16 cellular contexts compared by ENCODE assay signal in the genomic region with DNA sequence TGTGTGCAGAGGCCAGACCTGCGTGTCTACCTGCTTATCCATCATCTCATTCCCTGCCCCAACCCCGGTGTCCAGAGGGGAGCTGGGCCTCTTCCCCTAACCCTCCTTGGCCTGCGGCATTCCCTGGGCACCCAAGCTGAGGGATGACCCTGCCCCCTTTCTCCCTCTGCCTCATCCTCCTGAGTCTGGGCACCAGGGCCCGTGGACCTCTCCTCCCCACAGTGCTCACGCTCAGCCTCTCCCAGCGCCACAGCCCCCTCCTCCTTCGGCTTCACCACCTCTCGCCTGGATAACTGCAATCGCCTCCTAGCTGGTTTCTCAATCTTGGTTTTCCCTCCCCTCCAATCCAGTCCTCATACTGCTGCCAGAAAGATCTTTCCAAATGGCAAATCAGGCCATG. TPM values are rescaled to one million over a fixed set of nuclear protein-coding genes. Genes with fewer than 3 reads are reported as not detected.
DNase-seq lines count a peak whose midpoint lies in the region; ATAC-seq lines count a peak whose summit lies in the region.
"Had no signal": no experiment of that assay in that cellular context is flagged by ENCODE, and none has a peak within 500 bp of the region (broad histone marks: within the 10 kb centered on the region; RNA-seq: fewer than 3 reads in every experiment).

No MANE protein-coding gene starts in this region.

- no peak overlapping the region for H2BK5ac ChIP-seq in mesendoderm (ENCODE audit: low read length)

- H3K4me1 ChIP-seq in adipocyte (ENCODE audit: control insufficient read depth, insufficient read depth, low read length) (peaks cover 55% of the 10 kb centered on the region), mesendoderm (ENCODE audit: control insufficient read depth, low read depth, low read length) (no peaks in the 10 kb centered on the region), subcutaneous abdominal adipose tissue (ENCODE audit: control insufficient read depth in 5 of 5, insufficient read depth in 5 of 5, low read length in 5 of 5) (peaks cover 22 to 86% (median 76%) of the 10 kb centered on the region in 5 donors)

- no peak overlapping the region for H3K18ac ChIP-seq in mesendoderm (ENCODE audit: low read length)

- WGBS in mesendoderm (ENCODE audit: extremely low coverage, insufficient coverage, low lambda C conversion rate), result no CpG with 5 or more reads among the region's 9 CpGs

- no peak overlapping the region for H4K8ac ChIP-seq in mesendoderm (ENCODE audit: low read depth, low read length)

- no peak overlapping the region for H3K4ac ChIP-seq in mesendoderm (ENCODE audit: low read depth, low read length)

- H3K9me3 Mint-ChIP-seq in activated naive CD8-positive, alpha-beta T cell treated with anti-CD3 and anti-CD28 coated beads, Interleukin-2, amount 10 ng/mL, durations not matched to agents 7 days and 5 days, result no peaks in the 10 kb centered on the region
- H3K9me3 Mint-ChIP-seq in activated naive CD8-positive, alpha-beta T cell treated with anti-CD3 and anti-CD28 coated beads, Interleukin-2, amount 50 U/mL, for 24 hours, result no peaks in the 10 kb centered on the region
- no peaks in the 10 kb centered on the region for H3K9me3 Mint-ChIP-seq in activated T-cell treated with anti-CD3 and anti-CD28 coated beads, Interleukin-2, amount 50 U/mL, for 4 hours
- H3K9me3 Mint-ChIP-seq: CD8-positive, alpha-beta memory T cell had no signal

- no peaks in the 10 kb centered on the region for H3K79me1 ChIP-seq in mesendoderm (ENCODE audit: low read length)

- no peak overlapping the region for H4K5ac ChIP-seq in mesendoderm (ENCODE audit: low read length)

- H2AK5ac ChIP-seq in mesendoderm (ENCODE audit: low read length), result no peak overlapping the region

- H3K23ac ChIP-seq in mesendoderm (ENCODE audit: low read length), result no peak overlapping the region

- H3K4me3 Mint-ChIP-seq in activated naive CD8-positive, alpha-beta T cell treated with anti-CD3 and anti-CD28 coated beads, Interleukin-2, amount 10 ng/mL, durations not matched to agents 7 days and 5 days, result no peak overlapping the region
- H3K4me3 Mint-ChIP-seq in activated naive CD8-positive, alpha-beta T cell treated with anti-CD3 and anti-CD28 coated beads, Interleukin-2, amount 50 U/mL, for 24 hours, result no peak overlapping the region
- H3K4me3 Mint-ChIP-seq in activated T-cell treated with anti-CD3 and anti-CD28 coated beads, Interleukin-2, amount 50 U/mL, for 4 hours, result no peak overlapping the region
- H3K4me3 Mint-ChIP-seq: CD8-positive, alpha-beta memory T cell had no signal

- H3K36me3 Mint-ChIP-seq in activated naive CD8-positive, alpha-beta T cell treated with anti-CD3 and anti-CD28 coated beads, Interleukin-2, amount 10 ng/mL, durations not matched to agents 7 days and 5 days, result no peaks in the 10 kb centered on the region
- H3K36me3 Mint-ChIP-seq in activated naive CD8-positive, alpha-beta T cell treated with anti-CD3 and anti-CD28 coated beads, Interleukin-2, amount 50 U/mL, for 24 hours (ENCODE audit: low read depth), result no peaks in the 10 kb centered on the region
- no peaks in the 10 kb centered on the region for H3K36me3 Mint-ChIP-seq in activated T-cell treated with anti-CD3 and anti-CD28 coated beads, Interleukin-2, amount 50 U/mL, for 4 hours (ENCODE audit: insufficient read depth)

- H3K27me3 Mint-ChIP-seq in activated naive CD8-positive, alpha-beta T cell treated with anti-CD3 and anti-CD28 coated beads, Interleukin-2, amount 10 ng/mL, durations not matched to agents 7 days and 5 days, result no peaks in the 10 kb centered on the region
- no peaks in the 10 kb centered on the region for H3K27me3 Mint-ChIP-seq in activated naive CD8-positive, alpha-beta T cell treated with anti-CD3 and anti-CD28 coated beads, Interleukin-2, amount 50 U/mL, for 24 hours
- H3K27me3 Mint-ChIP-seq in activated T-cell treated with anti-CD3 and anti-CD28 coated beads, Interleukin-2, amount 50 U/mL, for 4 hours (ENCODE audit: low read depth), result no peaks in the 10 kb centered on the region

- no peak overlapping the region for H3K4me2 ChIP-seq in mesendoderm (ENCODE audit: low read length)
- H3K4me2 ChIP-seq: KMS-11 had no signal

- H3K27me3 ChIP-seq in adipocyte (replicated peaks; ENCODE audit: control insufficient read depth, insufficient read depth, low read length) (no peaks in the 10 kb centered on the region), mesendoderm (ENCODE audit: insufficient read depth, low read length, poor library complexity) (no peaks in the 10 kb centered on the region), subcutaneous abdominal adipose tissue (ENCODE audit: control insufficient read depth in 5 of 5, insufficient read depth in 4 of 5, low read length in 5 of 5) (no peaks in the 10 kb centered on the region)

- H3K27ac ChIP-seq in mesendoderm (ENCODE audit: low read depth, low read length) (no peak overlapping the region), subcutaneous abdominal adipose tissue (ENCODE audit: low read depth, low read length) (peak overlapping the region; percentile 81)
- H3K27ac ChIP-seq: KMS-11 had no signal

- H3K56ac ChIP-seq in mesendoderm (ENCODE audit: low read length), result peak overlapping the region; percentile 49

- H3K4me3 ChIP-seq in adipocyte (ENCODE audit: low read length) (no peak overlapping the region), mesendoderm (ENCODE audit: low read length) (no peak overlapping the region), subcutaneous abdominal adipose tissue (ENCODE audit: low read depth in 1 of 5, low read length in 5 of 5) (no peak overlapping the region)
- H3K4me3 ChIP-seq: HAP-1 had no signal

- no peak for ATAC-seq in activated naive CD8-positive, alpha-beta T cell treated with anti-CD3 and anti-CD28 coated beads, Interleukin-2, amount 10 ng/mL, durations not matched to agents 7 days and 5 days (ENCODE audit: low read depth)
- ATAC-seq in activated naive CD8-positive, alpha-beta T cell treated with anti-CD3 and anti-CD28 coated beads, Interleukin-2, amount 50 U/mL, for 24 hours, result no peak
- ATAC-seq in activated T-cell treated with anti-CD3 and anti-CD28 coated beads, Interleukin-2, amount 50 U/mL, for 4 hours, result no peak

- POLR2A ChIA-PET in activated naive CD8-positive, alpha-beta T cell treated with anti-CD3 and anti-CD28 coated beads, Interleukin-2, amount 10 ng/mL, durations not matched to agents 7 days and 5 days (lab: Charles Lee), result interaction anchor here (1.3 kb wide), 1 partner anchor 10 kb away, joined by 4 read pairs; no protein-coding TSS in a partner anchor

- H3K79me2 ChIP-seq in mesendoderm (ENCODE audit: control insufficient read depth, insufficient read depth, low read length), result no peaks in the 10 kb centered on the region

- H3K4me1 Mint-ChIP-seq in activated naive CD8-positive, alpha-beta T cell treated with anti-CD3 and anti-CD28 coated beads, Interleukin-2, amount 10 ng/mL, durations not matched to agents 7 days and 5 days, result peaks cover 2% of the 10 kb centered on the region
- H3K4me1 Mint-ChIP-seq in activated naive CD8-positive, alpha-beta T cell treated with anti-CD3 and anti-CD28 coated beads, Interleukin-2, amount 50 U/mL, for 24 hours, result peaks cover 4% of the 10 kb centered on the region
- H3K4me1 Mint-ChIP-seq in activated T-cell treated with anti-CD3 and anti-CD28 coated beads, Interleukin-2, amount 50 U/mL, for 4 hours (ENCODE audit: low read depth), result peaks cover 19% of the 10 kb centered on the region

- peak overlapping the region; percentile 46 for H3K27ac Mint-ChIP-seq in activated naive CD8-positive, alpha-beta T cell treated with anti-CD3 and anti-CD28 coated beads, Interleukin-2, amount 10 ng/mL, durations not matched to agents 7 days and 5 days
- no peak overlapping the region for H3K27ac Mint-ChIP-seq in activated naive CD8-positive, alpha-beta T cell treated with anti-CD3 and anti-CD28 coated beads, Interleukin-2, amount 50 U/mL, for 24 hours

- no peak overlapping the region for H2BK120ac ChIP-seq in mesendoderm (ENCODE audit: low read depth, low read length)

- H3K36me3 ChIP-seq in adipocyte (ENCODE audit: control insufficient read depth, insufficient read depth, low read length, severe bottlenecking) (no peaks in the 10 kb centered on the region), mesendoderm (ENCODE audit: control insufficient read depth, insufficient read depth, low read length) (no peaks in the 10 kb centered on the region), subcutaneous abdominal adipose tissue (ENCODE audit: control insufficient read depth in 5 of 5, insufficient read depth in 5 of 5, low read length in 5 of 5) (no peaks in the 10 kb centered on the region)
- H3K36me3 ChIP-seq: HAP-1 had no signal

- H3K9ac ChIP-seq in adipocyte (ENCODE audit: low read length) (peak overlapping the region; percentile 50), mesendoderm (ENCODE audit: low read length) (no peak overlapping the region), subcutaneous abdominal adipose tissue (ENCODE audit: low read length in 5 of 5) (peak overlapping the region in 1 of 5 donors; percentile 9)
- H3K9ac ChIP-seq: KMS-11 had no signal

- no peak overlapping the region for H2BK15ac ChIP-seq in mesendoderm (replicated peaks; ENCODE audit: low read depth)

- H3K9me3 ChIP-seq in adipocyte (ENCODE audit: control insufficient read depth, low read length) (no peaks in the 10 kb centered on the region), subcutaneous abdominal adipose tissue (ENCODE audit: control insufficient read depth in 5 of 5, low read length in 5 of 5) (no peaks in the 10 kb centered on the region)
- H3K9me3 ChIP-seq: HAP-1 had no signal

- no peak for DNase-seq in activated naive CD8-positive, alpha-beta T cell treated with anti-CD3 and anti-CD28 coated beads, Interleukin-2, amount 10 ng/mL, durations not matched to agents 7 days and 5 days
- no peak for DNase-seq in activated naive CD8-positive, alpha-beta T cell treated with anti-CD3 and anti-CD28 coated beads, Interleukin-2, amount 50 U/mL, for 24 hours
- DNase-seq in adipocyte (ENCODE audit: low read depth) (no peak), mesendoderm (no peak), amniotic stem cell (lab: John Stamatoyannopoulos, UW) (no peak), OCI-M1 (lab: John Stamatoyannopoulos, UW) (no peak)
- DNase-seq in activated T-cell treated with anti-CD3 and anti-CD28 coated beads, Interleukin-2, amount 50 U/mL, for 4 hours, result no peak
- DNase-seq: CD8-positive, alpha-beta memory T cell; DND-41; NCI-H1092; NCI-H2081 treated with DMSO at 0.1 percent for 48 hours; NCI-H510A; NCI-H774 had no signal

RNA-seq across cellular contexts. Expression of gene IRF2BPL, which starts 16.3 kb away (rescaled TPM):
- 10 to 100 TPM; 38.5 to 41.0 TPM for total RNA-seq in activated naive CD8-positive, alpha-beta T cell treated with anti-CD3 and anti-CD28 coated beads, Interleukin-2, amount 10 ng/mL, durations not matched to agents 7 days and 5 days
- polyA plus RNA-seq in mesendoderm (2013, experiment 1 of 2), result 15.8 TPM
- 15.9 TPM for polyA plus RNA-seq in mesendoderm (2013, experiment 2 of 2)
- total RNA-seq in activated T-cell treated with anti-CD3 and anti-CD28 coated beads, Interleukin-2, amount 50 U/mL, for 4 hours, result 10 to 100 TPM; 29.5 to 37.1 (median 32.7) TPM
